In the genomic region with DNA sequence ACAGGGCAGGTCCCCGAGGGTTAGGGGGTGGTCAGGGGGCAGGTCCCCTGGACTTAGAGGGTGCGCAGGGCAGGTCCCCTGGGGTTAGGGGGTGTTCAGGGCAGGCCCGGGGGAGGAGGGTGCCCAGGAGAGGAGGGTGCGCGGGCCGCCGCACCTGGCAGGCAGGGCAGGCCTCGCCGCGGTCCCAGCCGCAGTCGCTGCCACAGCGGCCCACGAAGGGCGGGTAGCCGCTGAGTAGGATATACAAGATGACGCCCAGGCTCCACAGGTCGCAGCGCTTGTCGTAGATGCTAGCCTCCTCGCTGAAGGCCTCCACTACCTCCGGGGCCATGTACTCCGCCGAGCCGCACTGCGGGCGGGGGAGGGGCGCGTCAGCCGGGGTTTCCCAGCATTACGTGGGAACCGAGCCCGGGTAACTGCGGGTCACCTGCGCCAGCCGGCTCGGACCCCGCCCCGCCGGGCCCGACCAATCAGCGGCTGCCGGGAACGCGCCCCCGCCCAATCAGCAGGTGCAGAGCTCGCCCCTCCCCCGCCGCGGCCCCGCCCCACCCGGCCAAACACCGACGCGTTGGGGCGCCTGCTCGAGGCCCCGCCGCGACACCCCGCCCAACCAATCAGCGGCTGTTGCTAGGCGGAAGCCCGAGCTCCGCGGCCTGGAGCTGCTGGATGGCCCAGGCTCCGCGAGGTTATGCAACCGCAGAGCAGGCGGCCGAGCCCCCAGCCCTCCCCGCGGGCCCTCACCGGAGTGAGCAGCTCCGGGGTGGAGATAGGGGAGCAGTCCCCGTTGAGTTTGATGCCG, we compare ENCODE assay signal across 1 cellular context.
TF ChIP-seq lines count a peak whose summit lies in the region.

No MANE protein-coding gene starts in this region.

TF ChIP-seq in K562, 482 proteins besides CTCF, POLR2A, EP300 and RAD21 (continued from another document and continues in another):
- TF ChIP-seq, protein P1, sequence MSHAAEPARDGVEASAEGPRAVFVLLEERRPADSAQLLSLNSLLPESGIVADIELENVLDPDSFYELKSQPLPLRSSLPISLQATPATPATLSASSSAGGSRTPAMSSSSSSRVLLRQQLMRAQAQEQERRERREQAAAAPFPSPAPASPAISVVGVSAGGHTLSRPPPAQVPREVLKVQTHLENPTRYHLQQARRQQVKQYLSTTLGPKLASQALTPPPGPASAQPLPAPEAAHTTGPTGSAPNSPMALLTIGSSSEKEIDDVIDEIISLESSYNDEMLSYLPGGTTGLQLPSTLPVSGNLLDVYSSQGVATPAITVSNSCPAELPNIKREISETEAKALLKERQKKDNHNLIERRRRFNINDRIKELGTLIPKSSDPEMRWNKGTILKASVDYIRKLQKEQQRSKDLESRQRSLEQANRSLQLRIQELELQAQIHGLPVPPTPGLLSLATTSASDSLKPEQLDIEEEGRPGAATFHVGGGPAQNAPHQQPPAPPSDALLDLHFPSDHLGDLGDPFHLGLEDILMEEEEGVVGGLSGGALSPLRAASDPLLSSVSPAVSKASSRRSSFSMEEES (CRISPR knock-in tag; IDR thresholded peaks at IDR 0.05), result no peak
- TF ChIP-seq ZNF23 (CRISPR knock-in tag; IDR thresholded peaks at IDR 0.05), result no peak
- TF ChIP-seq NRF1 (conservative IDR thresholded peaks at IDR 0.05 in 1 of 2, IDR thresholded peaks at IDR 0.05 in 1 of 2), result peak; percentile 81 to 82
- no peak for TF ChIP-seq RFX7 (CRISPR knock-in tag; IDR thresholded peaks at IDR 0.05)
- TF ChIP-seq ZNF224 (CRISPR knock-in tag; IDR thresholded peaks at IDR 0.05), result no peak
- TF ChIP-seq ZNF76 (CRISPR knock-in tag; IDR thresholded peaks at IDR 0.05; ENCODE audit: borderline replicate concordance), result no peak; the same call in 1 of the 2 replicates
- TF ChIP-seq HIVEP1 (CRISPR knock-in tag; IDR thresholded peaks at IDR 0.05), result peak; percentile 44; the same call in 1 of the 2 replicates
- TF ChIP-seq MYC (IDR thresholded peaks at IDR 0.05; ENCODE audit: low read depth, low read length), result peak; percentile 61
- no peak for TF ChIP-seq MYC (CRISPR knock-in tag; IDR thresholded peaks at IDR 0.05; ENCODE audit: borderline replicate concordance, low read depth)
- no peak for TF ChIP-seq NFRKB (IDR thresholded peaks at IDR 0.05; ENCODE audit: low read depth)
- TF ChIP-seq, protein P2, sequence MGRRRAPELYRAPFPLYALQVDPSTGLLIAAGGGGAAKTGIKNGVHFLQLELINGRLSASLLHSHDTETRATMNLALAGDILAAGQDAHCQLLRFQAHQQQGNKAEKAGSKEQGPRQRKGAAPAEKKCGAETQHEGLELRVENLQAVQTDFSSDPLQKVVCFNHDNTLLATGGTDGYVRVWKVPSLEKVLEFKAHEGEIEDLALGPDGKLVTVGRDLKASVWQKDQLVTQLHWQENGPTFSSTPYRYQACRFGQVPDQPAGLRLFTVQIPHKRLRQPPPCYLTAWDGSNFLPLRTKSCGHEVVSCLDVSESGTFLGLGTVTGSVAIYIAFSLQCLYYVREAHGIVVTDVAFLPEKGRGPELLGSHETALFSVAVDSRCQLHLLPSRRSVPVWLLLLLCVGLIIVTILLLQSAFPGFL (CRISPR knock-in tag; IDR thresholded peaks at IDR 0.05), result no peak
- TF ChIP-seq ZFP36 (IDR thresholded peaks at IDR 0.05; ENCODE audit: low read depth, low read length, partially characterized antibody), result no peak
- no peak for TF ChIP-seq ZEB2 (IDR thresholded peaks at IDR 0.05)
- TF ChIP-seq DNMT1 (IDR thresholded peaks at IDR 0.05), result no peak
- TF ChIP-seq SAFB2 (IDR thresholded peaks at IDR 0.05; ENCODE audit: borderline replicate concordance, low read depth, low read length, severe bottlenecking), result no peak
- TF ChIP-seq RBM34 (IDR thresholded peaks at IDR 0.05; ENCODE audit: borderline replicate concordance, insufficient read depth, low read length), result no peak
- no peak for TF ChIP-seq SOX6 (IDR thresholded peaks at IDR 0.05)
- peak; percentile 36; the same call in 1 of the 2 replicates for TF ChIP-seq GABPA (tag; conservative IDR thresholded peaks at IDR 0.05; ENCODE audit: low read depth)
- TF ChIP-seq, protein P3, sequence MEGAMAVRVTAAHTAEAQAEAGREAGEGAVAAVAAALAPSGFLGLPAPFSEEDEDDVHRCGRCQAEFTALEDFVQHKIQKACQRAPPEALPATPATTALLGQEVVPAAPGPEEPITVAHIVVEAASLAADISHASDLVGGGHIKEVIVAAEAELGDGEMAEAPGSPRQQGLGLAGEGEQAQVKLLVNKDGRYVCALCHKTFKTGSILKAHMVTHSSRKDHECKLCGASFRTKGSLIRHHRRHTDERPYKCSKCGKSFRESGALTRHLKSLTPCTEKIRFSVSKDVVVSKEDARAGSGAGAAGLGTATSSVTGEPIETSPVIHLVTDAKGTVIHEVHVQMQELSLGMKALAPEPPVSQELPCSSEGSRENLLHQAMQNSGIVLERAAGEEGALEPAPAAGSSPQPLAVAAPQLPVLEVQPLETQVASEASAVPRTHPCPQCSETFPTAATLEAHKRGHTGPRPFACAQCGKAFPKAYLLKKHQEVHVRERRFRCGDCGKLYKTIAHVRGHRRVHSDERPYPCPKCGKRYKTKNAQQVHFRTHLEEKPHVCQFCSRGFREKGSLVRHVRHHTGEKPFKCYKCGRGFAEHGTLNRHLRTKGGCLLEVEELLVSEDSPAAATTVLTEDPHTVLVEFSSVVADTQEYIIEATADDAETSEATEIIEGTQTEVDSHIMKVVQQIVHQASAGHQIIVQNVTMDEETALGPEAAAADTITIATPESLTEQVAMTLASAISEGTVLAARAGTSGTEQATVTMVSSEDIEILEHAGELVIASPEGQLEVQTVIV (CRISPR knock-in tag; IDR thresholded peaks at IDR 0.05; ENCODE audit: borderline replicate concordance), result no peak
- TF ChIP-seq EGR1 (conservative IDR thresholded peaks at IDR 0.05), result peak; percentile 35
- TF ChIP-seq, protein P4, sequence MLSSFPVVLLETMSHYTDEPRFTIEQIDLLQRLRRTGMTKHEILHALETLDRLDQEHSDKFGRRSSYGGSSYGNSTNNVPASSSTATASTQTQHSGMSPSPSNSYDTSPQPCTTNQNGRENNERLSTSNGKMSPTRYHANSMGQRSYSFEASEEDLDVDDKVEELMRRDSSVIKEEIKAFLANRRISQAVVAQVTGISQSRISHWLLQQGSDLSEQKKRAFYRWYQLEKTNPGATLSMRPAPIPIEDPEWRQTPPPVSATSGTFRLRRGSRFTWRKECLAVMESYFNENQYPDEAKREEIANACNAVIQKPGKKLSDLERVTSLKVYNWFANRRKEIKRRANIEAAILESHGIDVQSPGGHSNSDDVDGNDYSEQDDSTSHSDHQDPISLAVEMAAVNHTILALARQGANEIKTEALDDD (IDR thresholded peaks at IDR 0.05), result no peak
- TF ChIP-seq GATAD2B (IDR thresholded peaks at IDR 0.05; ENCODE audit: borderline replicate concordance), result no peak
- no peak for TF ChIP-seq SMAD2 (IDR thresholded peaks at IDR 0.05; ENCODE audit: low read depth, low read length)
- TF ChIP-seq MAFF (IDR thresholded peaks at IDR 0.05; ENCODE audit: low read length), result no peak
- TF ChIP-seq, protein P5, sequence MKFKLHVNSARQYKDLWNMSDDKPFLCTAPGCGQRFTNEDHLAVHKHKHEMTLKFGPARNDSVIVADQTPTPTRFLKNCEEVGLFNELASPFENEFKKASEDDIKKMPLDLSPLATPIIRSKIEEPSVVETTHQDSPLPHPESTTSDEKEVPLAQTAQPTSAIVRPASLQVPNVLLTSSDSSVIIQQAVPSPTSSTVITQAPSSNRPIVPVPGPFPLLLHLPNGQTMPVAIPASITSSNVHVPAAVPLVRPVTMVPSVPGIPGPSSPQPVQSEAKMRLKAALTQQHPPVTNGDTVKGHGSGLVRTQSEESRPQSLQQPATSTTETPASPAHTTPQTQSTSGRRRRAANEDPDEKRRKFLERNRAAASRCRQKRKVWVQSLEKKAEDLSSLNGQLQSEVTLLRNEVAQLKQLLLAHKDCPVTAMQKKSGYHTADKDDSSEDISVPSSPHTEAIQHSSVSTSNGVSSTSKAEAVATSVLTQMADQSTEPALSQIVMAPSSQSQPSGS (CRISPR knock-in tag; IDR thresholded peaks at IDR 0.05), result no peak
- TF ChIP-seq LARP7 (IDR thresholded peaks at IDR 0.05), result no peak
- no peak for TF ChIP-seq PTRF (tag; IDR thresholded peaks at IDR 0.05)
- TF ChIP-seq ZNF311 (CRISPR knock-in tag; IDR thresholded peaks at IDR 0.05), result no peak
- TF ChIP-seq SREBF2 (CRISPR knock-in tag; IDR thresholded peaks at IDR 0.05), result no peak
- TF ChIP-seq ZBTB8A (IDR thresholded peaks at IDR 0.05; ENCODE audit: partially characterized antibody), result no peak
- no peak for TF ChIP-seq PHB2 (IDR thresholded peaks at IDR 0.05; ENCODE audit: low read depth)
- TF ChIP-seq, protein P6, sequence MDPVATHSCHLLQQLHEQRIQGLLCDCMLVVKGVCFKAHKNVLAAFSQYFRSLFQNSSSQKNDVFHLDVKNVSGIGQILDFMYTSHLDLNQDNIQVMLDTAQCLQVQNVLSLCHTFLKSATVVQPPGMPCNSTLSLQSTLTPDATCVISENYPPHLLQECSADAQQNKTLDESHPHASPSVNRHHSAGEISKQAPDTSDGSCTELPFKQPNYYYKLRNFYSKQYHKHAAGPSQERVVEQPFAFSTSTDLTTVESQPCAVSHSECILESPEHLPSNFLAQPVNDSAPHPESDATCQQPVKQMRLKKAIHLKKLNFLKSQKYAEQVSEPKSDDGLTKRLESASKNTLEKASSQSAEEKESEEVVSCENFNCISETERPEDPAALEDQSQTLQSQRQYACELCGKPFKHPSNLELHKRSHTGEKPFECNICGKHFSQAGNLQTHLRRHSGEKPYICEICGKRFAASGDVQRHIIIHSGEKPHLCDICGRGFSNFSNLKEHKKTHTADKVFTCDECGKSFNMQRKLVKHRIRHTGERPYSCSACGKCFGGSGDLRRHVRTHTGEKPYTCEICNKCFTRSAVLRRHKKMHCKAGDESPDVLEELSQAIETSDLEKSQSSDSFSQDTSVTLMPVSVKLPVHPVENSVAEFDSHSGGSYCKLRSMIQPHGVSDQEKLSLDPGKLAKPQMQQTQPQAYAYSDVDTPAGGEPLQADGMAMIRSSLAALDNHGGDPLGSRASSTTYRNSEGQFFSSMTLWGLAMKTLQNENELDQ (CRISPR knock-in tag; IDR thresholded peaks at IDR 0.05; ENCODE audit: borderline replicate concordance), result no peak
- TF ChIP-seq PML (IDR thresholded peaks at IDR 0.05; ENCODE audit: low read length), result no peak
- no peak for TF ChIP-seq RHOXF2B (CRISPR knock-in tag; conservative IDR thresholded peaks at IDR 0.05)
- TF ChIP-seq ZNF77 (CRISPR knock-in tag; IDR thresholded peaks at IDR 0.05), result no peak
- no peak for TF ChIP-seq SRF (CRISPR knock-in tag; IDR thresholded peaks at IDR 0.05)
- TF ChIP-seq TEAD1 (CRISPR knock-in tag; IDR thresholded peaks at IDR 0.05), result peak in 1 of 2 experiments; percentile 59; a peak in 1 of 4 replicates
- TF ChIP-seq, protein P7, sequence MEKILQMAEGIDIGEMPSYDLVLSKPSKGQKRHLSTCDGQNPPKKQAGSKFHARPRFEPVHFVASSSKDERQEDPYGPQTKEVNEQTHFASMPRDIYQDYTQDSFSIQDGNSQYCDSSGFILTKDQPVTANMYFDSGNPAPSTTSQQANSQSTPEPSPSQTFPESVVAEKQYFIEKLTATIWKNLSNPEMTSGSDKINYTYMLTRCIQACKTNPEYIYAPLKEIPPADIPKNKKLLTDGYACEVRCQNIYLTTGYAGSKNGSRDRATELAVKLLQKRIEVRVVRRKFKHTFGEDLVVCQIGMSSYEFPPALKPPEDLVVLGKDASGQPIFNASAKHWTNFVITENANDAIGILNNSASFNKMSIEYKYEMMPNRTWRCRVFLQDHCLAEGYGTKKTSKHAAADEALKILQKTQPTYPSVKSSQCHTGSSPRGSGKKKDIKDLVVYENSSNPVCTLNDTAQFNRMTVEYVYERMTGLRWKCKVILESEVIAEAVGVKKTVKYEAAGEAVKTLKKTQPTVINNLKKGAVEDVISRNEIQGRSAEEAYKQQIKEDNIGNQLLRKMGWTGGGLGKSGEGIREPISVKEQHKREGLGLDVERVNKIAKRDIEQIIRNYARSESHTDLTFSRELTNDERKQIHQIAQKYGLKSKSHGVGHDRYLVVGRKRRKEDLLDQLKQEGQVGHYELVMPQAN (IDR thresholded peaks at IDR 0.05; ENCODE audit: borderline replicate concordance), result no peak; the same call in 1 of the 2 replicates
- TF ChIP-seq, protein P8, sequence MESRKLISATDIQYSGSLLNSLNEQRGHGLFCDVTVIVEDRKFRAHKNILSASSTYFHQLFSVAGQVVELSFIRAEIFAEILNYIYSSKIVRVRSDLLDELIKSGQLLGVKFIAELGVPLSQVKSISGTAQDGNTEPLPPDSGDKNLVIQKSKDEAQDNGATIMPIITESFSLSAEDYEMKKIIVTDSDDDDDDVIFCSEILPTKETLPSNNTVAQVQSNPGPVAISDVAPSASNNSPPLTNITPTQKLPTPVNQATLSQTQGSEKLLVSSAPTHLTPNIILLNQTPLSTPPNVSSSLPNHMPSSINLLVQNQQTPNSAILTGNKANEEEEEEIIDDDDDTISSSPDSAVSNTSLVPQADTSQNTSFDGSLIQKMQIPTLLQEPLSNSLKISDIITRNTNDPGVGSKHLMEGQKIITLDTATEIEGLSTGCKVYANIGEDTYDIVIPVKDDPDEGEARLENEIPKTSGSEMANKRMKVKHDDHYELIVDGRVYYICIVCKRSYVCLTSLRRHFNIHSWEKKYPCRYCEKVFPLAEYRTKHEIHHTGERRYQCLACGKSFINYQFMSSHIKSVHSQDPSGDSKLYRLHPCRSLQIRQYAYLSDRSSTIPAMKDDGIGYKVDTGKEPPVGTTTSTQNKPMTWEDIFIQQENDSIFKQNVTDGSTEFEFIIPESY (CRISPR knock-in tag; IDR thresholded peaks at IDR 0.05), result peak; percentile 91
- no peak for TF ChIP-seq MED1 (CRISPR knock-in tag; IDR thresholded peaks at IDR 0.05; ENCODE audit: borderline replicate concordance)
- no peak for TF ChIP-seq ETV6 (IDR thresholded peaks at IDR 0.05; ENCODE audit: borderline replicate concordance in 1 of 2, low read depth in 2 of 2, low read length in 1 of 2)
- TF ChIP-seq ETV6 (CRISPR knock-in tag; IDR thresholded peaks at IDR 0.05; ENCODE audit: borderline replicate concordance), result no peak
- TF ChIP-seq ZNF121 (CRISPR knock-in tag; conservative IDR thresholded peaks at IDR 0.05), result no peak
- TF ChIP-seq, protein P9, sequence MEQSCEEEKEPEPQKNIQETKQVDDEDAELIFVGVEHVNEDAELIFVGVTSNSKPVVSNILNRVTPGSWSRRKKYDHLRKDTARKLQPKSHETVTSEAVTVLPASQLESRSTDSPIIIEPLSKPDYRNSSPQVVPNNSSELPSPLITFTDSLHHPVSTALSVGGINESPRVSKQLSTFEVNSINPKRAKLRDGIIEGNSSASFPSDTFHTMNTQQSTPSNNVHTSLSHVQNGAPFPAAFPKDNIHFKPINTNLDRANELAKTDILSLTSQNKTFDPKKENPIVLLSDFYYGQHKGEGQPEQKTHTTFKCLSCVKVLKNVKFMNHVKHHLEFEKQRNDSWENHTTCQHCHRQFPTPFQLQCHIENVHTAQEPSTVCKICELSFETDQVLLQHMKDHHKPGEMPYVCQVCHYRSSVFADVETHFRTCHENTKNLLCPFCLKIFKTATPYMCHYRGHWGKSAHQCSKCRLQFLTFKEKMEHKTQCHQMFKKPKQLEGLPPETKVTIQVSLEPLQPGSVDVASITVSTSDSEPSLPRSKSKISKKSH (CRISPR knock-in tag; IDR thresholded peaks at IDR 0.05), result no peak
- TF ChIP-seq RBM15 (IDR thresholded peaks at IDR 0.05; ENCODE audit: insufficient read depth, low read length), result no peak
- 0 out of 2 replicates have a peak, but pooled peaks have one; percentile 57 for TF ChIP-seq ZNF263 (CRISPR knock-in tag; IDR thresholded peaks at IDR 0.05; ENCODE audit: borderline replicate concordance)
- TF ChIP-seq, protein P10, sequence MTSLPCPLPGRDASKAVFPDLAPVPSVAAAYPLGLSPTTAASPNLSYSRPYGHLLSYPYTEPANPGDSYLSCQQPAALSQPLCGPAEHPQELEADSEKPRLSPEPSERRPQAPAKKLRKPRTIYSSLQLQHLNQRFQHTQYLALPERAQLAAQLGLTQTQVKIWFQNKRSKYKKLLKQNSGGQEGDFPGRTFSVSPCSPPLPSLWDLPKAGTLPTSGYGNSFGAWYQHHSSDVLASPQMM (CRISPR knock-in tag; IDR thresholded peaks at IDR 0.05), result no peak
- TF ChIP-seq ELF4 (CRISPR knock-in tag; IDR thresholded peaks at IDR 0.05), result peak; percentile 24; the same call in 1 of the 2 replicates
- peak; percentile 75 for TF ChIP-seq POLR2G (IDR thresholded peaks at IDR 0.05; ENCODE audit: low read depth, low read length)
